In the genomic region with DNA sequence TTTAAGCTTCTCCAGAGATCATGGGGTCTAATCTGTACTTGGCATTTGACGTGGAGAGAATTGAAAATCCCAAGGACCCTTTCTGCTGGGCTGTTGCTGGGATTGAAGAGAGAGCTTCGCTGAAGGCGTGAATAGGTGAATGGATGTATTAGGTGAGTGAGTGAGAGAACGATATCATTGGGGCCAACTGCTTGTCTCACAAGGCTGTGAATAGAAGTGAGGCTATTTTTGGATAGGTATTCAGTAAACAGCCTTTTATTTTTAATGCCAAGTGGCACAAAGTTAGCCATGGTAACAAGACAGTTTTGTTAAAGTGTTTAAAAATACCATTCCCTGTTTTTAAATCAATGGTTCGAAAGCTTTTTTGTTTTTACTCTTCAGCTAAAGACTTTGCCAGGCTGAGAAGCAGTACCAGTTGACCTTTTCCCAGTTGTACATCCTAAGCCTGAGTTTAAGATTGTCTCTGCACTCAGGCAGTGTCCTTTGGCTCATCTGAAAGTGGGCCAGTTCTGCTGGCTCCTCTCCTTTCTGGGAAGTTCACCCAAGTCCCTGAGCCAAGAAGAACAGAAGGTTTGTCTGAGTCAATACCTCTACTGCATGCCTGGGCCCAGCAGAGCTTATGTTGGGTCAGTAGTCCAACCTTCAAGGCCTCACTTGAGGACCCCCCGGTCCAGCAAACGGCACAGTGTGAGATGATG, we compare ENCODE assay signal across 11 cellular contexts.
A peak's percentile ranks its signal among the peaks of the same experiment; 100 is the strongest.
DNase-seq lines count a peak whose midpoint lies in the region; FAIRE-seq and TF ChIP-seq lines count a peak whose summit lies in the region.
"Had no signal": no experiment of that assay in that cellular context is flagged by ENCODE, and none has a peak within 500 bp of the region (broad histone marks: within the 10 kb centered on the region; RNA-seq: fewer than 3 reads in every experiment).

No MANE protein-coding gene starts in this region.

- no peaks in the 10 kb centered on the region for H3K9me3 ChIP-seq in SJCRH30 (replicated peaks)

- H3K9me3 Mint-ChIP-seq in activated CD4-positive, alpha-beta T cell treated with anti-CD3 and anti-CD28 coated beads, Interleukin-2, amount 10 ng/mL, durations not matched to agents 24 days and 14 days, result no peaks in the 10 kb centered on the region

- TF ChIP-seq CTCF in AG10803 (conservative IDR thresholded peaks at IDR 0.05; ENCODE audit: low read length), result no peak

- intact Hi-C loops in activated CD4-positive, alpha-beta T cell treated with anti-CD3 and anti-CD28 coated beads, Interleukin-2, amount 10 ng/mL, durations not matched to agents 24 days and 14 days (cut with micrococcal nuclease), result no loop called here

- no peaks in the 10 kb centered on the region for H3K36me3 ChIP-seq in SJCRH30

- H3K4me3 Mint-ChIP-seq in activated CD4-positive, alpha-beta T cell treated with anti-CD3 and anti-CD28 coated beads, Interleukin-2, amount 10 ng/mL, durations not matched to agents 24 days and 14 days, result no peak overlapping the region

- H3K4me1 ChIP-seq in SJCRH30, result peaks cover 52% of the 10 kb centered on the region

- peaks cover 2% of the 10 kb centered on the region for H3K4me1 Mint-ChIP-seq in activated CD4-positive, alpha-beta T cell treated with anti-CD3 and anti-CD28 coated beads, Interleukin-2, amount 10 ng/mL, durations not matched to agents 24 days and 14 days

- H3K4me3 ChIP-seq in AG10803 (ENCODE audit: low read length), result no peak overlapping the region
- H3K4me3 ChIP-seq in SJCRH30, result no peak overlapping the region
- H3K4me3 ChIP-seq: GM12878 had no signal

- FAIRE-seq in frontal cortex (lab: Jason Lieb, UNC), result no peak
- FAIRE-seq: GM12878, islet of Langerhans had no signal

- H3K27me3 ChIP-seq in SJCRH30, result no peaks in the 10 kb centered on the region

- H3K27ac Mint-ChIP-seq in activated CD4-positive, alpha-beta T cell treated with anti-CD3 and anti-CD28 coated beads, Interleukin-2, amount 10 ng/mL, durations not matched to agents 24 days and 14 days, result no peak overlapping the region

- H3K27ac ChIP-seq in SJCRH30, result peak overlapping the region; percentile 52

- H3K27me3 Mint-ChIP-seq in activated CD4-positive, alpha-beta T cell treated with anti-CD3 and anti-CD28 coated beads, Interleukin-2, amount 10 ng/mL, durations not matched to agents 24 days and 14 days, result no peaks in the 10 kb centered on the region

- no peaks in the 10 kb centered on the region for H3K36me3 Mint-ChIP-seq in activated CD4-positive, alpha-beta T cell treated with anti-CD3 and anti-CD28 coated beads, Interleukin-2, amount 10 ng/mL, durations not matched to agents 24 days and 14 days (ENCODE audit: low read depth)

- DNase-seq in AG10803 (ENCODE audit: low read depth) (peak; percentile 64), SJCRH30 (peak in 1 of 2 experiments; percentile 1), frontal cortex (ENCODE audit: low spot score in 2 of 2) (peak; percentile 15 to 45), pons (ENCODE audit: low spot score) (peak; percentile 74), SHP77 treated with DMSO at 0.1 percent for 48 hours (lab: John Stamatoyannopoulos, UW) (no peak), NCI-H1048 (lab: John Stamatoyannopoulos, UW) (no peak), SW480 (ENCODE audit: low spot score) (no peak)
- no peak for DNase-seq in activated CD4-positive, alpha-beta T cell treated with anti-CD3 and anti-CD28 coated beads, Interleukin-2, amount 10 ng/mL, durations not matched to agents 24 days and 14 days
- DNase-seq: NCI-H526 treated with DMSO at 0.1 percent for 48 hours had no signal

Comparison
In these comparisons a context has a peak if more than half of its experiments do, and no peak if none do; other contexts are left out.
1. DNase-seq: peak in AG10803 (single experiment), frontal cortex (2 of 2) and pons (single experiment); none in activated CD4-positive, alpha-beta T cell treated with anti-CD3 and anti-CD28 coated beads, Interleukin-2, amount 10 ng/mL, durations not matched to agents 24 days and 14 days (single experiment), SHP77 treated with DMSO at 0.1 percent for 48 hours (single experiment), NCI-H1048 (single experiment) and SW480 (single experiment).